ENCODE assay signal across 13 cellular contexts in genomic region chr11:107259826-107260225, GRCh38.
DNase-seq lines count a peak whose midpoint lies in the region; TF ChIP-seq lines count a peak whose summit lies in the region.
"Had no signal": no experiment of that assay in that cellular context is flagged by ENCODE, and none has a peak within 500 bp of the region (broad histone marks: within the 10 kb centered on the region; RNA-seq: fewer than 3 reads in every experiment).

No MANE protein-coding gene starts in this region.

- DNase-seq in HL-60 (ENCODE audit: low read depth in 1 of 2, low spot score in 1 of 2) = peak; percentile 13 to 36
- peak; percentile 6 for DNase-seq in NCI-H69 (lab: John Stamatoyannopoulos, UW)
- peak in 34 of 61 donors; percentile 4 to 84 (median 37) for DNase-seq in caudate nucleus (lab: John Stamatoyannopoulos, UW)
- peak; percentile 5 for DNase-seq in nephron progenitor cell
- no peak for DNase-seq in activated CD4-positive, alpha-beta T cell treated with anti-CD3 and anti-CD28 coated beads, Interleukin-2, amount 10 ng/mL, durations not matched to agents 7 days and 5 days
- no peak for DNase-seq in HCEC 1CT
- DNase-seq in NCI-H1092 treated with DMSO at 0.1 percent for 48 hours (lab: John Stamatoyannopoulos, UW) = no peak
- no peak for DNase-seq in KG1 (lab: John Stamatoyannopoulos, UW)
- DNase-seq: CD4-positive, alpha-beta memory T cell; KBM-7; NCI-H187; NCI-H2171; Right ventricle myocardium superior had no signal

- H3K27me3 ChIP-seq in HL-60 (ENCODE audit: insufficient read depth, poor library complexity, severe bottlenecking) = no peaks in the 10 kb centered on the region

- no peaks in the 10 kb centered on the region for H3K9me3 Mint-ChIP-seq in nephron progenitor cell
- H3K9me3 Mint-ChIP-seq in activated CD4-positive, alpha-beta T cell treated with anti-CD3 and anti-CD28 coated beads, Interleukin-2, amount 10 ng/mL, durations not matched to agents 7 days and 5 days = no peaks in the 10 kb centered on the region
- H3K9me3 Mint-ChIP-seq: CD4-positive, alpha-beta memory T cell had no signal

- CTCF ChIA-PET in activated CD4-positive, alpha-beta T cell treated with anti-CD3 and anti-CD28 coated beads, Interleukin-2, amount 10 ng/mL, durations not matched to agents 7 days and 5 days (lab: Charles Lee) = no interaction called here

- H3K27me3 Mint-ChIP-seq in nephron progenitor cell (ENCODE audit: low read depth, poor library complexity) = peaks cover 13% of the 10 kb centered on the region
- H3K27me3 Mint-ChIP-seq in activated CD4-positive, alpha-beta T cell treated with anti-CD3 and anti-CD28 coated beads, Interleukin-2, amount 10 ng/mL, durations not matched to agents 7 days and 5 days = no peaks in the 10 kb centered on the region

- peaks cover 28% of the 10 kb centered on the region for H3K4me1 Mint-ChIP-seq in nephron progenitor cell
- no peaks in the 10 kb centered on the region for H3K4me1 Mint-ChIP-seq in activated CD4-positive, alpha-beta T cell treated with anti-CD3 and anti-CD28 coated beads, Interleukin-2, amount 10 ng/mL, durations not matched to agents 7 days and 5 days
- H3K4me1 Mint-ChIP-seq: CD4-positive, alpha-beta memory T cell had no signal

- TF ChIP-seq CTCF in HL-60 (IDR thresholded peaks at IDR 0.05; ENCODE audit: insufficient read depth, low read length) = no peak
- TF ChIP-seq CTCF in nephron progenitor cell (IDR thresholded peaks at IDR 0.05) = no peak

- H3K4me3 ChIP-seq in HL-60 (replicated peaks; ENCODE audit: insufficient read depth, low read length) = no peak overlapping the region

- H3K4me3 Mint-ChIP-seq in nephron progenitor cell = no peak overlapping the region
- no peak overlapping the region for H3K4me3 Mint-ChIP-seq in activated CD4-positive, alpha-beta T cell treated with anti-CD3 and anti-CD28 coated beads, Interleukin-2, amount 10 ng/mL, durations not matched to agents 7 days and 5 days

- POLR2A ChIA-PET in activated CD4-positive, alpha-beta T cell treated with anti-CD3 and anti-CD28 coated beads, Interleukin-2, amount 10 ng/mL, durations not matched to agents 7 days and 5 days (lab: Charles Lee) = no interaction called here

- no peak overlapping the region for H3K27ac ChIP-seq in HL-60 (replicated peaks)
- H3K27ac ChIP-seq in caudate nucleus (ENCODE audit: low read depth, low read length) = no peak overlapping the region

- no peaks in the 10 kb centered on the region for H3K36me3 Mint-ChIP-seq in nephron progenitor cell (ENCODE audit: low read depth)
- no peaks in the 10 kb centered on the region for H3K36me3 Mint-ChIP-seq in activated CD4-positive, alpha-beta T cell treated with anti-CD3 and anti-CD28 coated beads, Interleukin-2, amount 10 ng/mL, durations not matched to agents 7 days and 5 days (ENCODE audit: low read depth)
- H3K36me3 Mint-ChIP-seq: CD4-positive, alpha-beta memory T cell had no signal

- H3K27ac Mint-ChIP-seq in nephron progenitor cell = no peak overlapping the region
- H3K27ac Mint-ChIP-seq in activated CD4-positive, alpha-beta T cell treated with anti-CD3 and anti-CD28 coated beads, Interleukin-2, amount 10 ng/mL, durations not matched to agents 7 days and 5 days = no peak overlapping the region
- H3K27ac Mint-ChIP-seq: CD4-positive, alpha-beta memory T cell had no signal

Comparison
In these comparisons a context has a peak if more than half of its experiments do, and no peak if none do; other contexts are left out.
1. DNase-seq: peak in HL-60 (2 of 2), NCI-H69 (single experiment), caudate nucleus (34 of 61) and nephron progenitor cell (single experiment); none in activated CD4-positive, alpha-beta T cell treated with anti-CD3 and anti-CD28 coated beads, Interleukin-2, amount 10 ng/mL, durations not matched to agents 7 days and 5 days (single experiment), HCEC 1CT (single experiment), NCI-H1092 treated with DMSO at 0.1 percent for 48 hours (single experiment) and KG1 (single experiment).